Comparison of ENCODE assay signal across 16 cellular contexts in the genomic region with DNA sequence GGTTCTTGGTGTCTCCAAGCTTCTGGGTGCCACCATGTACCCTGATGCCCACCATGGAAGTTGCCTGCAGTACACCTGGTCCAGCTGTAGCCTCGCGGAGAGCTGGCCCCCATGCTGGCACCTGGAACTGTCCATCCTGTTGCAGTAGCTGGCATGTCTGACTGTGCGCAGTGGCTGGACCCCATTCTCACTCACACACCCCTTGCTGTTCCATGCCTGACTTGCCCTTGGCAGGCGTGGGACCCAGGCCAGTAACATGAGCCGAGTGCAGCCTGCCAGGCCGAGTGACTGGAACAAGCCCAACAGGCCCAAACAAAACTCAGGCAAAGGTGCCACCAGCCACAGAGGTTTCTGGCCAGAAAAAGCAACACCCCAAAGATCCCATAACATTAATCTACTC.
"Had no signal": no experiment of that assay in that cellular context is flagged by ENCODE, and none has a peak within 500 bp of the region (broad histone marks: within the 10 kb centered on the region; RNA-seq: fewer than 3 reads in every experiment).

No MANE protein-coding gene starts in this region.

- H3K36me3 ChIP-seq: breast epithelium, neutrophil, tibial nerve had no signal

- H3K4me3 ChIP-seq: breast epithelium, coronary artery, tibial nerve had no signal

- H3K4me1 ChIP-seq: breast epithelium, tibial nerve had no signal

- H3K27ac ChIP-seq: breast epithelium, coronary artery, epithelial cell of prostate, neutrophil, tibial nerve had no signal

- H3K36me3 Mint-ChIP-seq: activated naive CD8-positive, alpha-beta T cell treated with anti-CD3 and anti-CD28 coated beads for 36 hours; natural killer cell had no signal

- ATAC-seq: natural killer cell, T-helper 17 cell had no signal

- H3K27ac Mint-ChIP-seq: activated CD4-positive, alpha-beta memory T cell treated with anti-CD3 and anti-CD28 coated beads for 36 hours; activated naive CD8-positive, alpha-beta T cell treated with anti-CD3 and anti-CD28 coated beads for 36 hours; natural killer cell; stimulated activated naive CD8-positive, alpha-beta T cell treated with anti-CD3 and anti-CD28 coated beads, Interleukin-15, Interleukin-2, amounts not matched to agents 100 ng/mL and 50 ng/mL, for 24 hours; T-helper 17 cell had no signal

- H3K27me3 ChIP-seq: breast epithelium, tibial nerve had no signal

- H3K9me3 Mint-ChIP-seq: natural killer cell had no signal

- H3K4me3 Mint-ChIP-seq: activated CD4-positive, alpha-beta memory T cell treated with anti-CD3 and anti-CD28 coated beads for 36 hours; activated naive CD8-positive, alpha-beta T cell treated with anti-CD3 and anti-CD28 coated beads for 36 hours; natural killer cell; stimulated activated naive CD8-positive, alpha-beta T cell treated with anti-CD3 and anti-CD28 coated beads, Interleukin-15, Interleukin-2, amounts not matched to agents 100 ng/mL and 50 ng/mL, for 24 hours; T-helper 17 cell had no signal

- DNase-seq: activated CD4-positive, alpha-beta memory T cell treated with anti-CD3 and anti-CD28 coated beads for 36 hours; activated CD4-positive, alpha-beta T cell treated with anti-CD3 and anti-CD28 coated beads for 4 hours; activated CD4-positive, CD25-positive, alpha-beta regulatory T cell; activated naive CD4-positive, alpha-beta T cell treated with Interleukin-2 at 50 U/mL for 16 hours; activated naive CD8-positive, alpha-beta T cell treated with anti-CD3 and anti-CD28 coated beads for 36 hours; activated T-cell treated with anti-CD3 and anti-CD28 coated beads, Interleukin-2, amount 50 U/mL, for 48 hours; cerebellar nuclear complex; midbrain; natural killer cell; T-helper 17 cell had no signal
